10 cellular contexts compared by ENCODE assay signal in the genomic region with DNA sequence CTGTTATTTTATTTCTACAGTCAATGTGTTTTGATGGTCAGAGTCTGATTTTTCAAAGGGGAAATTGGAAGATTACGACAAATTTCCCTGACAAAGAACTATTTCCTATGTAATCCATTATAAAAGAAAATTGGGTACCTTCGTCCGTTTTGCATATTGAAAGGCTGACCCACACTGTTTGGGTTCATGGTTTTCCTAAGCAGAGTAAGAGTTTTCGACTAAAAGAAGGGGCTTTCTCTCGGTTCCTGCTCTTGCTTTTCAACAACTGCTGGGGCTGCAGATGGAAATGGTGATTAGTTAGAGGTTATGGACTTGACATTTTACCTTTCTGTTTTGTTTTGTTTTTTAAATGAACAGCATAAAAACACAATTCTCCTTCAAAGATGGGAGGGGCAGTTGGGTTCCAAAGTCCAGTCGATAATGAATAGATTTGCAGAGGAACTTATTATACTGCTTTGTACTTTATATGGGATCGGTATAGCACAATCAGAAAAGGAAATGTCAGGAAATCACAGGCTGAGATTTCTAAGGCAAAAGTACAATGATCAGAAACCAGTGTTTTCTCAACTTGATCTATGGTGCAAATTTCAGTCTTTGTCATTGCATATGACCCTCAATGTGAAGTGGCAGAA. TPM values are rescaled to one million over a fixed set of nuclear protein-coding genes. Genes with fewer than 3 reads are reported as not detected.
DNase-seq lines count a peak whose midpoint lies in the region; ATAC-seq, FAIRE-seq and TF ChIP-seq lines count a peak whose summit lies in the region.
"Had no signal": no experiment of that assay in that cellular context is flagged by ENCODE, and none has a peak within 500 bp of the region (broad histone marks: within the 10 kb centered on the region; RNA-seq: fewer than 3 reads in every experiment).

No MANE protein-coding gene starts in this region.

- H4K20me1 ChIP-seq in keratinocyte (ENCODE audit: control insufficient read depth, extremely low read depth, insufficient read depth, low read length) (no peaks in the 10 kb centered on the region), smooth muscle cell (ENCODE audit: low read depth) (no peaks in the 10 kb centered on the region), HepG2 (ENCODE audit: insufficient read depth, low read length) (no peaks in the 10 kb centered on the region)

- TF ChIP-seq POLR2A in HepG2 (IDR thresholded peaks at IDR 0.05; ENCODE audit: insufficient read depth in 1 of 2, low read depth in 2 of 2, low read length in 2 of 2) = no peak

- no peak for FAIRE-seq in keratinocyte (lab: Jason Lieb, UNC)
- no peak for FAIRE-seq in HepG2 (lab: Jason Lieb, UNC)

- no peaks in the 10 kb centered on the region for H3F3A ChIP-seq in smooth muscle cell (ENCODE audit: low read depth)

- no peaks in the 10 kb centered on the region for H3K9me1 ChIP-seq in keratinocyte (ENCODE audit: control insufficient read depth, extremely low read depth, insufficient read depth, low read length)

- H2AFZ ChIP-seq in keratinocyte (ENCODE audit: control insufficient read depth, low read length) = no peak overlapping the region
- peak overlapping the region; percentile 81 for H2AFZ ChIP-seq in smooth muscle cell (ENCODE audit: low read depth)
- no peak overlapping the region for H2AFZ ChIP-seq in HepG2 (ENCODE audit: low read length)

- H3K4me2 ChIP-seq in keratinocyte (ENCODE audit: control insufficient read depth, extremely low read depth, insufficient read depth, low read depth, low read length) (peak overlapping the region; percentile 73), smooth muscle cell (peak overlapping the region; percentile 87), HepG2 (ENCODE audit: low read depth, low read length) (no peak overlapping the region)

- H3K4me3 ChIP-seq in HFF-Myc (replicated peaks; ENCODE audit: low read depth, low read length) = peak overlapping the region; percentile 62
- no peak overlapping the region for H3K4me3 ChIP-seq in keratinocyte (ENCODE audit: control insufficient read depth in 2 of 3, extremely low read depth in 1 of 3, insufficient read depth in 2 of 3, low read depth in 1 of 3, low read length in 3 of 3)
- H3K4me3 ChIP-seq in smooth muscle cell = peak overlapping the region; percentile 51
- H3K4me3 ChIP-seq in HepG2 (replicated peaks in 1 of 3; ENCODE audit: insufficient read depth in 1 of 3, low read depth in 2 of 3, low read length in 3 of 3) = no peak overlapping the region

- WGBS in smooth muscle cell (ENCODE audit: low lambda C conversion rate) = 51% methylated on average over 7 of the region's 7 CpGs
- 10% methylated on average over 7 of the region's 7 CpGs for WGBS in HepG2 (ENCODE audit: low lambda C conversion rate)

- DNase-seq in HFF-Myc (ENCODE audit: extremely low read depth, low read depth) = no peak
- no peak for DNase-seq in keratinocyte (ENCODE audit: low read depth, low spot score)
- DNase-seq in smooth muscle cell (lab: John Stamatoyannopoulos, UW; ENCODE audit: unreplicated experiment) = no peak
- DNase-seq in HepG2 (ENCODE audit: low spot score) = no peak
- no peak for DNase-seq in SK-N-DZ (ENCODE audit: low spot score)
- DNase-seq in activated CD4-positive, alpha-beta T cell treated with anti-CD3 and anti-CD28 coated beads for 4 hours = no peak
- DNase-seq: activated T-cell treated with anti-CD3 and anti-CD28 coated beads, Interleukin-2, amount 50 U/mL, for 72 hours; stimulated activated naive CD4-positive, alpha-beta T cell treated with Interleukin-2 at 50 U/mL for 16 hours had no signal

- in situ Hi-C loops in HepG2 (cut with HindIII; ENCODE audit: extremely low pct_ligation_motif_present, low pct_unique_long_range_greater_than_20kb) = no loop called here

- H3K27ac ChIP-seq in angular gyrus (ENCODE audit: low read depth, low read length) = peak overlapping the region; percentile 62
- no peak overlapping the region for H3K27ac ChIP-seq in keratinocyte (ENCODE audit: control insufficient read depth, insufficient read depth, low read length)
- no peak overlapping the region for H3K27ac ChIP-seq in smooth muscle cell (ENCODE audit: low read depth)
- H3K27ac ChIP-seq in HepG2 (ENCODE audit: extremely low read length, insufficient read depth, low read length) = no peak overlapping the region

- H3K4me1 ChIP-seq in keratinocyte (ENCODE audit: control insufficient read depth, extremely low read depth, insufficient read depth, low read length) = peaks cover 6% of the 10 kb centered on the region
- peaks cover 8% of the 10 kb centered on the region for H3K4me1 ChIP-seq in smooth muscle cell (ENCODE audit: low read depth)
- no peaks in the 10 kb centered on the region for H3K4me1 ChIP-seq in HepG2 (ENCODE audit: insufficient read depth, low read length)

- POLR2A ChIA-PET in HepG2 (lab: Yijun Ruan, JAX) = no interaction called here

- CTCF ChIA-PET in HepG2 (lab: Yijun Ruan, JAX; ENCODE audit: low intra/inter-chr PET ratio, low total read pairs) = no interaction called here

- TF ChIP-seq EP300 in HepG2 (IDR thresholded peaks at IDR 0.05; ENCODE audit: low read depth in 2 of 2, low read length in 2 of 2) (no peak), HepG2 (CRISPR knock-in tag; IDR thresholded peaks at IDR 0.05; ENCODE audit: borderline replicate concordance) (no peak)

- TF ChIP-seq CTCF in HFF-Myc (IDR thresholded peaks at IDR 0.05; ENCODE audit: low read depth, low read length, missing control alignments) = no peak
- no peak for TF ChIP-seq CTCF in keratinocyte (optimal IDR thresholded peaks at IDR 0.05 in 1 of 3, IDR thresholded peaks at IDR 0.05 in 1 of 3, conservative IDR thresholded peaks at IDR 0.05 in 1 of 3; ENCODE audit: extremely low read depth in 1 of 3, insufficient read depth in 2 of 3, low read length in 3 of 3)
- TF ChIP-seq CTCF in smooth muscle cell (IDR thresholded peaks at IDR 0.05; ENCODE audit: borderline replicate concordance, insufficient read depth, poor library complexity, severe bottlenecking) = no peak
- no peak for TF ChIP-seq CTCF in HepG2 (CRISPR knock-in tag; IDR thresholded peaks at IDR 0.05)

- H3K9me3 ChIP-seq in keratinocyte (ENCODE audit: control insufficient read depth, low read depth, low read length) (no peaks in the 10 kb centered on the region), smooth muscle cell (replicated peaks; ENCODE audit: low read depth) (no peaks in the 10 kb centered on the region), HepG2 (ENCODE audit: low read length) (no peaks in the 10 kb centered on the region)

- intact Hi-C loops in HepG2 (cut with micrococcal nuclease; ENCODE audit: unreplicated experiment) = no loop called here

- H3K79me2 ChIP-seq in keratinocyte (ENCODE audit: control insufficient read depth, insufficient read depth, low read length) (no peaks in the 10 kb centered on the region), smooth muscle cell (ENCODE audit: low read depth) (no peaks in the 10 kb centered on the region), HepG2 (ENCODE audit: insufficient read depth, low read length) (no peaks in the 10 kb centered on the region)

- H3K9ac ChIP-seq in keratinocyte (ENCODE audit: control insufficient read depth, extremely low read depth, insufficient read depth, low read length) (no peak overlapping the region), smooth muscle cell (ENCODE audit: low read depth) (no peak overlapping the region), HepG2 (ENCODE audit: insufficient read depth, low read depth, low read length) (no peak overlapping the region)

- ATAC-seq in HepG2 = no peak
- ATAC-seq: activated T-cell treated with anti-CD3 and anti-CD28 coated beads, Interleukin-2, amount 50 U/mL, for 72 hours had no signal

- dilution Hi-C loops in keratinocyte (cut with MboI; ENCODE audit: extremely low pct_ligation_motif_present, low sequenced_read_pairs) = no loop called here

- H3K36me3 ChIP-seq in keratinocyte (ENCODE audit: control insufficient read depth in 2 of 2, extremely low read depth in 1 of 2, insufficient read depth in 2 of 2, low read length in 2 of 2) (no peaks in the 10 kb centered on the region), smooth muscle cell (ENCODE audit: low read depth) (no peaks in the 10 kb centered on the region), HepG2 (replicated peaks in 1 of 2; ENCODE audit: control insufficient read depth in 1 of 2, insufficient read depth in 2 of 2, low read length in 2 of 2) (no peaks in the 10 kb centered on the region)

- H3K27me3 ChIP-seq in keratinocyte (ENCODE audit: control insufficient read depth, extremely low read depth, insufficient read depth, low read length) (no peaks in the 10 kb centered on the region), smooth muscle cell (ENCODE audit: low read depth) (peaks cover 24% of the 10 kb centered on the region), HepG2 (ENCODE audit: control insufficient read depth in 1 of 2, insufficient read depth in 2 of 2, low read length in 2 of 2) (peaks cover 0 to 5% of the 10 kb centered on the region in 2 experiments; a peak in 1 of 5 replicates)

- no peak for TF ChIP-seq RAD21 in HepG2 (CRISPR knock-in tag; IDR thresholded peaks at IDR 0.05)

- BruUV-seq in HepG2 (replicated peaks; lab: Mats Ljungman, UMichigan) = no TSS peak

RNA-seq across cellular contexts. Expression of gene KCNMB2, which starts 1.0 kb away (rescaled TPM):
- polyA plus RNA-seq in keratinocyte (not detected in 3 replicates), smooth muscle cell (not detected in 2 replicates), HepG2 (2011; rRNA removed) (not detected in 2 replicates)
- polyA plus RNA-seq in keratinocyte (2011; ENCODE audit: low read depth) = not detected
- polyA plus RNA-seq in keratinocyte (2011; cell fraction: cytosol; rRNA removed) = not detected in 2 replicates
- polyA plus RNA-seq in keratinocyte (2011; cell fraction: nucleus; rRNA removed) = not detected in 2 replicates
- not detected in 2 replicates for polyA plus RNA-seq in keratinocyte (2012; ENCODE audit: low replicate concordance)
- not detected in 3 replicates for polyA minus RNA-seq in keratinocyte
- polyA minus RNA-seq in keratinocyte (2011; cell fraction: cytosol; rRNA and poly(A)+ RNA removed) = not detected
- not detected in 2 replicates for polyA minus RNA-seq in keratinocyte (2011; cell fraction: nucleus; rRNA and poly(A)+ RNA removed)
- total RNA-seq in smooth muscle cell (0.09 and 2.5 TPM in 2 replicates), HepG2 (2016; rRNA removed; fragmentation: Illumina TruSeq; extraction: Trizol) (not detected in 2 replicates)
- not detected in 2 replicates for total RNA-seq in HepG2 (2016; cell fraction: cytosol; rRNA removed; fragmentation: Illumina TruSeq; extraction: Trizol; ENCODE audit: low read depth)
- total RNA-seq in HepG2 (2016; cell fraction: insoluble cytoplasmic fraction; rRNA removed; fragmentation: Illumina TruSeq; extraction: Trizol) = not detected in 2 replicates
- total RNA-seq in HepG2 (2016; cell fraction: membrane; rRNA removed; fragmentation: Illumina TruSeq; extraction: Trizol) = not detected in 2 replicates
- total RNA-seq in HepG2 (2016; cell fraction: nucleus; rRNA removed; fragmentation: Illumina TruSeq; extraction: Trizol) = not detected in 2 replicates
- not detected in 2 replicates for polyA plus RNA-seq in HepG2 (2011; cell fraction: cytosol; rRNA removed)
- not detected in 2 replicates for polyA plus RNA-seq in HepG2 (2011; cell fraction: nucleus; rRNA removed)
- not detected in 2 replicates for polyA plus RNA-seq in HepG2 (2012)
- not detected in 2 replicates for polyA plus RNA-seq in HepG2 (2016; cell fraction: cytosol; fragmentation: Illumina TruSeq; extraction: Trizol; ENCODE audit: low read depth)
- not detected in 2 replicates for polyA plus RNA-seq in HepG2 (2016; cell fraction: insoluble cytoplasmic fraction; fragmentation: Illumina TruSeq; extraction: Trizol; ENCODE audit: low read depth)
- polyA plus RNA-seq in HepG2 (2016; cell fraction: membrane; fragmentation: Illumina TruSeq; extraction: Trizol; ENCODE audit: low read depth) = not detected in 2 replicates
- not detected in 2 replicates for polyA plus RNA-seq in HepG2 (2016; cell fraction: nucleus; fragmentation: Illumina TruSeq; extraction: Trizol; ENCODE audit: insufficient read depth, low read depth)
- not detected in 2 replicates for polyA minus RNA-seq in HepG2 (2011; rRNA and poly(A)+ RNA removed; ENCODE audit: low replicate concordance)
- polyA minus RNA-seq in HepG2 (2011; cell fraction: cytosol; rRNA and poly(A)+ RNA removed) = not detected in 2 replicates
- polyA minus RNA-seq in HepG2 (2011; cell fraction: nucleus; rRNA and poly(A)+ RNA removed) = not detected in 2 replicates
- not detected in 2 replicates for polyA plus RNA-seq in SK-N-DZ (2014; cell fraction: cytosol; rRNA removed)
- not detected in 2 replicates for polyA plus RNA-seq in SK-N-DZ (2014; cell fraction: nucleus; rRNA removed)
- total RNA-seq: activated T-cell treated with anti-CD3 and anti-CD28 coated beads, Interleukin-2, amount 50 U/mL, for 72 hours; dermis microvascular lymphatic vessel endothelial cell had no signal

Comparison
In these comparisons a context has a peak if more than half of its experiments do, and no peak if none do; other contexts are left out.
1. H3K4me3 ChIP-seq: peak in HFF-Myc (single experiment) and smooth muscle cell (single experiment); none in keratinocyte (0 of 3) and HepG2 (0 of 3).